8 cellular contexts compared by ENCODE assay signal in the genomic region with DNA sequence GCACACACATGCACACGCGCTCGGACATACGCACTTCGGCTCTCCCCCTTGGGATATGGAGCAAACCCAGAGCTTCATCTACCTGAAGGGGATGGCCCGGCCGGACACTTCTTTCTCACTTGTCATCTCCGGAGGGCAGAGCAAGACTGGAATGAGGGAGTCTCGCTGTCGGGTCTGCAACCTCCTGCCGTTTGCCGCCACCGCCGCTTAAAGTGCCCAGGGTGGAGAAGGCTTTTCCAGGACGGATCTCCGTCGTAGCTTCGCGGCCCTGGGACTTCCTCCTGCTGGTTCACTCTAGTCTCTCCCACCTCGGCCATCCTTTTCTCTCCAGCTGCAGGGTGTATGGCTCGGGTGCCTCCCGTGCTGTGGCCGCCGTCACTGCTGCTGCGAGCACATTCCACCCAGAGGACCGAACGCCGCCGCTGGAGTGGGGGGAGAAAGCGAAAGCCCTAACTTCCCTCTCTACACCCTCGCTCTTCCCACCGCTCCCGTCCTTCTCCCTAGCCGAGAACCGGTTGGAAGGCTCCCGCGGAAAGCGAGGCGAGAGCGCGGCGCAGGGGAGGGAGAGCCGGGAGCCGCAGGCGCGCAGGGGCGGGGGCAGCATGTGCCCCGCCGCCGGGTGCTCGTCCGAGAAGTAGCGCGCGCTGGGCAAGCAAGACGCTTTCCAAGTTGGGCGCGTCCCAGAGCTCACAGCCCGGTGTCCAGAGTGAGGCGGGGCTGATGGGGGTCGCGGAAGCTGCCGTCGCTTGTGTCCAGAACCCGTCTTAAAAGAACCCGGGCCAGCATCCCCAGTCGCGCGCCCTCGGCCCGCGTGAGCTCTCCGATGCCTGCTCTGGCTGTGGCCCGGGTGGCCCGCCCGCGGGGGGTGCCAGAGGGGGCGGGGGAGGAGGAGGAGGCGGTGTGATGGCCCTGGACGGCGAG. TPM values are rescaled to one million over a fixed set of nuclear protein-coding genes. Genes with fewer than 3 reads are reported as not detected.
DNase-seq lines count a peak whose midpoint lies in the region; ATAC-seq and TF ChIP-seq lines count a peak whose summit lies in the region.

A gene with protein sequence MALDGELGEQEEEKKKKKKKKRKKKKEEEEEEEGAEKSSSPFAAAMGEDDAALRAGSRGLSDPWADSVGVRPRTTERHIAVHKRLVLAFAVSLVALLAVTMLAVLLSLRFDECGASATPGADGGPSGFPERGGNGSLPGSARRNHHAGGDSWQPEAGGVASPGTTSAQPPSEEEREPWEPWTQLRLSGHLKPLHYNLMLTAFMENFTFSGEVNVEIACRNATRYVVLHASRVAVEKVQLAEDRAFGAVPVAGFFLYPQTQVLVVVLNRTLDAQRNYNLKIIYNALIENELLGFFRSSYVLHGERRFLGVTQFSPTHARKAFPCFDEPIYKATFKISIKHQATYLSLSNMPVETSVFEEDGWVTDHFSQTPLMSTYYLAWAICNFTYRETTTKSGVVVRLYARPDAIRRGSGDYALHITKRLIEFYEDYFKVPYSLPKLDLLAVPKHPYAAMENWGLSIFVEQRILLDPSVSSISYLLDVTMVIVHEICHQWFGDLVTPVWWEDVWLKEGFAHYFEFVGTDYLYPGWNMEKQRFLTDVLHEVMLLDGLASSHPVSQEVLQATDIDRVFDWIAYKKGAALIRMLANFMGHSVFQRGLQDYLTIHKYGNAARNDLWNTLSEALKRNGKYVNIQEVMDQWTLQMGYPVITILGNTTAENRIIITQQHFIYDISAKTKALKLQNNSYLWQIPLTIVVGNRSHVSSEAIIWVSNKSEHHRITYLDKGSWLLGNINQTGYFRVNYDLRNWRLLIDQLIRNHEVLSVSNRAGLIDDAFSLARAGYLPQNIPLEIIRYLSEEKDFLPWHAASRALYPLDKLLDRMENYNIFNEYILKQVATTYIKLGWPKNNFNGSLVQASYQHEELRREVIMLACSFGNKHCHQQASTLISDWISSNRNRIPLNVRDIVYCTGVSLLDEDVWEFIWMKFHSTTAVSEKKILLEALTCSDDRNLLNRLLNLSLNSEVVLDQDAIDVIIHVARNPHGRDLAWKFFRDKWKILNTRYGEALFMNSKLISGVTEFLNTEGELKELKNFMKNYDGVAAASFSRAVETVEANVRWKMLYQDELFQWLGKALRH (plus strand): TSS at position 630 of the 921 bp plus-strand sequence. CDS start 274 bp downstream, at position 904.

- H3F3A ChIP-seq in SK-N-SH (replicated peaks; ENCODE audit: insufficient read depth) (no peaks in the 10 kb centered on the region), neural cell (ENCODE audit: insufficient read depth, low read length, poor library complexity, severe bottlenecking) (no peaks in the 10 kb centered on the region)

- H3K9me2 ChIP-seq in SK-N-SH (no peaks in the 10 kb centered on the region), neural cell (ENCODE audit: insufficient read depth, low read length) (no peaks in the 10 kb centered on the region)

- H3K4me2 ChIP-seq in SK-N-SH (peak within 1 kb of the TSS; percentile 87), neural cell (ENCODE audit: low read length) (peak within 1 kb of the TSS; percentile 75)

- no peaks in the 10 kb centered on the region for H3K9me3 ChIP-seq in SK-N-SH
- H3K9me3 ChIP-seq in neural cell (ENCODE audit: low read length): no peaks in the 10 kb centered on the region

- H3K4me3 ChIP-seq in SK-N-SH (ENCODE audit: low read depth in 2 of 2, low read length in 1 of 2) (peak within 1 kb of the TSS; percentile 46 to 69), neural cell (ENCODE audit: low read length) (peak within 1 kb of the TSS; percentile 81)

- H4K20me1 ChIP-seq in SK-N-SH (ENCODE audit: insufficient read depth): no peaks in the 10 kb centered on the region
- no peaks in the 10 kb centered on the region for H4K20me1 ChIP-seq in neural cell (ENCODE audit: insufficient read depth)

- peaks cover 30% of the 10 kb centered on the region for H3K27me3 Mint-ChIP-seq in activated naive CD8-positive, alpha-beta T cell
- peaks cover 49% of the 10 kb centered on the region for H3K27me3 Mint-ChIP-seq in activated naive CD8-positive, alpha-beta T cell treated with anti-CD3 and anti-CD28 coated beads, Interleukin-2, amount 50 U/mL, for 24 hours

- H3K9ac ChIP-seq in SK-N-SH (peak within 1 kb of the TSS; percentile 49), neural cell (ENCODE audit: low read length) (peak within 1 kb of the TSS; percentile 84)

- TF ChIP-seq RAD21 in SK-N-SH (IDR thresholded peaks at IDR 0.05; ENCODE audit: low read length) (no peak), neural cell (conservative IDR thresholded peaks at IDR 0.05) (peak; percentile 6)

- H3K9me3 Mint-ChIP-seq in activated naive CD8-positive, alpha-beta T cell (ENCODE audit: low read depth): no peaks in the 10 kb centered on the region
- H3K9me3 Mint-ChIP-seq in activated naive CD8-positive, alpha-beta T cell treated with anti-CD3 and anti-CD28 coated beads, Interleukin-2, amount 50 U/mL, for 24 hours: no peaks in the 10 kb centered on the region

- H3K79me2 ChIP-seq in SK-N-SH (ENCODE audit: insufficient read depth): 0 out of 2 replicates have a peak, but pooled peaks cover 3% of the 10 kb centered on the region
- peaks cover 55% of the 10 kb centered on the region for H3K79me2 ChIP-seq in neural cell (replicated peaks; ENCODE audit: insufficient read depth, low read length)

- H2AFZ ChIP-seq in SK-N-SH (ENCODE audit: low read depth) (peak within 1 kb of the TSS; percentile 77), neural cell (ENCODE audit: low read depth, low read length) (peak within 1 kb of the TSS; percentile 48)

- POLR2A ChIA-PET in SK-N-SH (lab: Yijun Ruan, JAX): no interaction called here

- DNase-seq in activated naive CD8-positive, alpha-beta T cell treated with anti-CD3 and anti-CD28 coated beads, Interleukin-2, amount 50 U/mL, for 24 hours: no peak
- DNase-seq in SK-N-SH (peak; percentile 61), foreskin keratinocyte (peak in 1 of 2 donors; percentile 44), midbrain (lab: John Stamatoyannopoulos, UW) (no peak), pons (ENCODE audit: low spot score) (no peak)

- TF ChIP-seq EP300 in SK-N-SH (IDR thresholded peaks at IDR 0.05; ENCODE audit: borderline replicate concordance in 1 of 2, low read depth in 1 of 2, low read length in 1 of 2): no peak
- no peak for TF ChIP-seq EP300 in neural cell (conservative IDR thresholded peaks at IDR 0.05; ENCODE audit: poor library complexity, severe bottlenecking)

- no peaks in the 10 kb centered on the region for H3K36me3 Mint-ChIP-seq in activated naive CD8-positive, alpha-beta T cell
- no peaks in the 10 kb centered on the region for H3K36me3 Mint-ChIP-seq in activated naive CD8-positive, alpha-beta T cell treated with anti-CD3 and anti-CD28 coated beads, Interleukin-2, amount 50 U/mL, for 24 hours (ENCODE audit: low read depth)

- H3K36me3 ChIP-seq in SK-N-SH (replicated peaks in 1 of 2; ENCODE audit: control insufficient read depth in 1 of 2, insufficient read depth in 2 of 2, low read length in 1 of 2) (no peaks in the 10 kb centered on the region), neural cell (ENCODE audit: insufficient read depth, low read length) (no peaks in the 10 kb centered on the region)

- H3K27ac ChIP-seq in SK-N-SH (ENCODE audit: low read depth in 2 of 2, low read length in 1 of 2) (peak within 1 kb of the TSS in 1 of 2 experiments; percentile 43; a peak in 1 of 4 replicates), foreskin keratinocyte (no peak within 1 kb of the TSS), neural cell (ENCODE audit: low read length) (peak within 1 kb of the TSS; percentile 85)

- ATAC-seq in activated naive CD8-positive, alpha-beta T cell treated with anti-CD3 and anti-CD28 coated beads, Interleukin-2, amount 50 U/mL, for 24 hours: no peak
- ATAC-seq in foreskin keratinocyte: peak; percentile 52
- no peak for ATAC-seq in HG03342 (IDR thresholded peaks at IDR 0.05; ENCODE audit: unreplicated experiment)

- 4% methylated on average over 53 of the region's 81 CpGs for WGBS in SK-N-SH (ENCODE audit: low lambda C conversion rate)

- peak within 1 kb of the TSS; percentile 7 for H3K4me3 Mint-ChIP-seq in activated naive CD8-positive, alpha-beta T cell
- H3K4me3 Mint-ChIP-seq in activated naive CD8-positive, alpha-beta T cell treated with anti-CD3 and anti-CD28 coated beads, Interleukin-2, amount 50 U/mL, for 24 hours: no peak within 1 kb of the TSS

- CTCF ChIA-PET in SK-N-SH (lab: Yijun Ruan, JAX): interaction anchor here (0.6 to 1.5 kb wide), 2 partner anchors 193 to 255 kb away, joined by 3 to 7 read pairs; no protein-coding TSS in a partner anchor

- H3K27me3 ChIP-seq in SK-N-SH (ENCODE audit: insufficient read depth) (no peaks in the 10 kb centered on the region), foreskin keratinocyte (peaks cover 87% of the 10 kb centered on the region), neural cell (ENCODE audit: insufficient read depth, low read depth, low read length) (peaks cover 23% of the 10 kb centered on the region)

- H3K4me1 Mint-ChIP-seq in activated naive CD8-positive, alpha-beta T cell (ENCODE audit: low read depth): peaks cover 6% of the 10 kb centered on the region
- peaks cover 4% of the 10 kb centered on the region for H3K4me1 Mint-ChIP-seq in activated naive CD8-positive, alpha-beta T cell treated with anti-CD3 and anti-CD28 coated beads, Interleukin-2, amount 50 U/mL, for 24 hours

- H3K4me1 ChIP-seq in SK-N-SH (ENCODE audit: control insufficient read depth in 1 of 2, insufficient read depth in 2 of 2, low read depth in 1 of 2, low read length in 1 of 2) (peaks cover 3 to 6% of the 10 kb centered on the region in 2 experiments; a peak in 1 of 4 replicates), foreskin keratinocyte (no peaks in the 10 kb centered on the region)

- no peak within 1 kb of the TSS for H3K27ac Mint-ChIP-seq in activated naive CD8-positive, alpha-beta T cell
- H3K27ac Mint-ChIP-seq in activated naive CD8-positive, alpha-beta T cell treated with anti-CD3 and anti-CD28 coated beads, Interleukin-2, amount 50 U/mL, for 24 hours: no peak within 1 kb of the TSS

- TF ChIP-seq CTCF in SK-N-SH (IDR thresholded peaks at IDR 0.05) (no peak), foreskin keratinocyte (conservative IDR thresholded peaks at IDR 0.05) (no peak), neural cell (IDR thresholded peaks at IDR 0.05; ENCODE audit: poor library complexity, severe bottlenecking) (no peak)

TF ChIP-seq in SK-N-SH, 30 proteins besides CTCF, POLR2A, EP300 and RAD21:
- TF ChIP-seq RFX5 (IDR thresholded peaks at IDR 0.05; ENCODE audit: low read length): no peak

TF ChIP-seq in neural cell, 6 proteins besides CTCF, POLR2A, EP300 and RAD21 (continues in another document):
- TF ChIP-seq TAF1 (IDR thresholded peaks at IDR 0.05; ENCODE audit: low read depth): no peak

RNA-seq across cellular contexts. Expression of the gene that starts here (rescaled TPM):
- polyA plus RNA-seq in SK-N-SH (2012; rRNA removed): 0.46 and 1.1 TPM in 2 replicates
- polyA plus RNA-seq in SK-N-SH (2012; cell fraction: cytosol; rRNA removed): 1.1 TPM in 2 replicates
- polyA plus RNA-seq in SK-N-SH (2012; cell fraction: nucleus; rRNA removed): 0.65 and 0.79 TPM in 2 replicates
- 0.49 and 0.78 TPM in 2 replicates for total RNA-seq in foreskin keratinocyte
- 0.10 and 0.21 TPM in 2 replicates for polyA plus RNA-seq in foreskin keratinocyte
- 14.7 and 20.6 TPM in 2 replicates for polyA plus RNA-seq in neural cell
- polyA minus RNA-seq in neural cell: 89.9 and 96.2 TPM in 2 replicates

Comparison
In these comparisons a context has a peak if more than half of its experiments do, and no peak if none do; other contexts are left out.
1. Peak in ATAC-seq in foreskin keratinocyte; RNA of the gene not detected or under 1 TPM.